In the genomic region with DNA sequence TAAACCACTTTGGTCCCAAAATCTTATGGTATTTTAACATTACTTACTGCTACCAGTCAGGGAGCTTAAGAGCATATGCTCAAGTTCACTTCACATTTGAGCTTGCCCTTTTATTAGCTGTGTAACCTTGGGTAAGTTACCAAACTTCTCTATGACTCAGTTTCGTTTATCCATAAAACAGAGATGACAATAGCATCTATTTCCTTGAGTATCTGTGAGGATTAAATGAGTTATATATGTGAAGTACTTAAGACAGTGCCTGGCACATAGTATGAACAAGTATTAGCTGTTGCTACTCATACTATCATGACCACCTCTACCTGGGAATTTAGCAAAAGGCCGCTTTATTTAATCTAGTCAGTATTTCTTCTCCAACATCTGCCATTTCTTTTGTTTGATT, we compare ENCODE assay signal across 15 cellular contexts. TPM values are rescaled to one million over a fixed set of nuclear protein-coding genes. Genes with fewer than 3 reads are reported as not detected.
DNase-seq lines count a peak whose midpoint lies in the region; ATAC-seq, FAIRE-seq and TF ChIP-seq lines count a peak whose summit lies in the region.
"Had no signal": no experiment of that assay in that cellular context is flagged by ENCODE, and none has a peak within 500 bp of the region (broad histone marks: within the 10 kb centered on the region; RNA-seq: fewer than 3 reads in every experiment).

No MANE protein-coding gene starts in this region.

- H2AFZ ChIP-seq in mammary epithelial cell (ENCODE audit: low read depth, low read length) (no peak overlapping the region), HepG2 (ENCODE audit: low read length) (no peak overlapping the region)

- peaks cover 8% of the 10 kb centered on the region for H3K79me2 ChIP-seq in mammary epithelial cell (ENCODE audit: insufficient read depth, low read length)
- no peaks in the 10 kb centered on the region for H3K79me2 ChIP-seq in HepG2 (ENCODE audit: insufficient read depth, low read length)

- no peaks in the 10 kb centered on the region for H3K4me1 ChIP-seq in mammary epithelial cell (ENCODE audit: insufficient read depth, low read length)
- H3K4me1 ChIP-seq in small intestine (ENCODE audit: control insufficient read depth in 2 of 2, insufficient read depth in 1 of 2, low read depth in 1 of 2, low read length in 1 of 2): no peaks in the 10 kb centered on the region
- peaks cover 14% of the 10 kb centered on the region for H3K4me1 ChIP-seq in HepG2 (ENCODE audit: insufficient read depth, low read length)
- H3K4me1 ChIP-seq in suprapubic skin: peaks cover 33% of the 10 kb centered on the region
- H3K4me1 ChIP-seq: SJSA1 had no signal

- POLR2A ChIA-PET in MCF 10A (lab: Yijun Ruan, JAX): interaction anchor here (0.8 to 5.5 kb wide), 5 partner anchors 10 to 61 kb away, joined by 3 to 55 read pairs (median 4); no protein-coding TSS in a partner anchor
- POLR2A ChIA-PET in HepG2 (lab: Yijun Ruan, JAX): no interaction called here

- H3K4me3 ChIP-seq in mammary epithelial cell (replicated peaks in 1 of 3; ENCODE audit: insufficient read depth in 1 of 3, low read depth in 2 of 3, low read length in 3 of 3) (no peak overlapping the region), fibroblast of villous mesenchyme (ENCODE audit: low read depth, low read length) (no peak overlapping the region), small intestine (ENCODE audit: low read depth in 1 of 2, low read length in 2 of 2) (no peak overlapping the region), HepG2 (replicated peaks in 1 of 3; ENCODE audit: insufficient read depth in 1 of 3, low read depth in 2 of 3, low read length in 3 of 3) (no peak overlapping the region), suprapubic skin (no peak overlapping the region)
- H3K4me3 ChIP-seq: SJSA1 had no signal

- DNase-seq in mammary epithelial cell: peak; percentile 26
- no peak for DNase-seq in MCF 10A (ENCODE audit: unreplicated experiment)
- no peak for DNase-seq in T-helper 17 cell
- DNase-seq in fibroblast of villous mesenchyme (ENCODE audit: low read depth): peak; percentile 23
- no peak for DNase-seq in substantia nigra (lab: John Stamatoyannopoulos, UW)
- DNase-seq in small intestine: no peak
- no peak for DNase-seq in HepG2 (ENCODE audit: low spot score)
- DNase-seq in suprapubic skin (ENCODE audit: low spot score in 2 of 2): no peak
- DNase-seq: activated effector memory CD4-positive, alpha-beta T cell treated with anti-CD3 and anti-CD28 coated beads, Interleukin-2, amount 50 U/mL, for 16 hours; HFFc6; NCI-H1417 treated with DMSO at 0.1 percent for 48 hours; NCI-H748 treated with DMSO at 0.1 percent for 48 hours had no signal

- CTCF ChIA-PET in mammary epithelial cell (lab: Charles Lee; ENCODE audit: low non-redundant PET): no interaction called here
- CTCF ChIA-PET in MCF 10A (lab: Yijun Ruan, JAX): interaction anchor here (1.0 to 3.1 kb wide), 2 partner anchors 11 to 37 kb away, joined by 3 to 9 read pairs; no protein-coding TSS in a partner anchor
- CTCF ChIA-PET in HepG2 (lab: Yijun Ruan, JAX; ENCODE audit: low intra/inter-chr PET ratio, low total read pairs): no interaction called here

- H3K27ac ChIP-seq in mammary epithelial cell (ENCODE audit: insufficient read depth, low read depth, low read length) (no peak overlapping the region), substantia nigra (ENCODE audit: low read depth, low read length, poor library complexity, severe bottlenecking) (peak overlapping the region; percentile 0), small intestine (ENCODE audit: low read depth in 1 of 2, low read length in 1 of 2) (no peak overlapping the region), HepG2 (ENCODE audit: extremely low read length, insufficient read depth, low read length) (no peak overlapping the region), suprapubic skin (no peak overlapping the region)
- H3K27ac ChIP-seq: SJSA1 had no signal

- no peak for ATAC-seq in T-helper 17 cell
- ATAC-seq in HepG2: no peak

- FAIRE-seq in small intestine (lab: Jason Lieb, UNC) (no peak), HepG2 (lab: Jason Lieb, UNC) (no peak)

- H3K36me3 Mint-ChIP-seq in MCF 10A (ENCODE audit: insufficient read depth, unreplicated experiment) (peaks cover 57% of the 10 kb centered on the region), T-helper 17 cell (ENCODE audit: low read depth) (peaks cover 15% of the 10 kb centered on the region)

- TF ChIP-seq CTCF in mammary epithelial cell (conservative IDR thresholded peaks at IDR 0.05 in 1 of 2, IDR thresholded peaks at IDR 0.05 in 1 of 2; ENCODE audit: extremely low read depth in 1 of 2, insufficient read depth in 1 of 2, low read depth in 1 of 2, low read length in 2 of 2): no peak
- no peak for TF ChIP-seq CTCF in MCF 10A (IDR thresholded peaks at IDR 0.05; ENCODE audit: unreplicated experiment)
- TF ChIP-seq CTCF in fibroblast of villous mesenchyme (IDR thresholded peaks at IDR 0.05; ENCODE audit: insufficient read depth, low read depth, low read length): no peak
- no peak for TF ChIP-seq CTCF in HepG2 (CRISPR knock-in tag; IDR thresholded peaks at IDR 0.05)
- no peak for TF ChIP-seq CTCF in suprapubic skin (IDR thresholded peaks at IDR 0.05)

- intact Hi-C loops in mammary epithelial cell (cut with micrococcal nuclease) (no loop called here), MCF 10A (cut with micrococcal nuclease) (no loop called here), HepG2 (cut with micrococcal nuclease; ENCODE audit: unreplicated experiment) (loop anchor here (10.0 kb wide), 1 partner anchor 149 kb away; a partner anchor contains a TSS)

- no peaks in the 10 kb centered on the region for H3K27me3 Mint-ChIP-seq in MCF 10A (ENCODE audit: insufficient read depth, unreplicated experiment)
- H3K27me3 Mint-ChIP-seq in T-helper 17 cell: no peaks in the 10 kb centered on the region

- H3K36me3 ChIP-seq in mammary epithelial cell (ENCODE audit: insufficient read depth, low read length) (no peaks in the 10 kb centered on the region), small intestine (ENCODE audit: control insufficient read depth in 2 of 2, insufficient read depth in 2 of 2, low read length in 2 of 2) (peaks cover 0 to 13% of the 10 kb centered on the region in 2 donors), HepG2 (replicated peaks in 1 of 2; ENCODE audit: control insufficient read depth in 1 of 2, insufficient read depth in 2 of 2, low read length in 2 of 2) (peaks cover 6 to 22% of the 10 kb centered on the region in 2 experiments; a peak in 4 of 5 replicates), suprapubic skin (peaks cover 46% of the 10 kb centered on the region)

- BruUV-seq in mammary epithelial cell (replicated peaks; lab: Mats Ljungman, UMichigan): no TSS peak
- BruUV-seq in MCF 10A (replicated peaks; lab: Mats Ljungman, UMichigan): no TSS peak
- BruUV-seq in HepG2 (replicated peaks; lab: Mats Ljungman, UMichigan): no TSS peak

- H3K9ac ChIP-seq in mammary epithelial cell (ENCODE audit: insufficient read depth, low read length) (no peak overlapping the region), HepG2 (ENCODE audit: insufficient read depth, low read depth, low read length) (no peak overlapping the region)

- no peak for TF ChIP-seq RAD21 in HepG2 (CRISPR knock-in tag; IDR thresholded peaks at IDR 0.05)

- dilution Hi-C loops in mammary epithelial cell (cut with HindIII; ENCODE audit: low sequenced_read_pairs): no loop called here

- H4K20me1 ChIP-seq in mammary epithelial cell (ENCODE audit: insufficient read depth, low read length) (no peaks in the 10 kb centered on the region), HepG2 (ENCODE audit: insufficient read depth, low read length) (no peaks in the 10 kb centered on the region)

- H3K9me3 ChIP-seq in mammary epithelial cell (replicated peaks; ENCODE audit: insufficient read depth, low read length) (no peaks in the 10 kb centered on the region), T-helper 17 cell (ENCODE audit: control insufficient read depth, low read length, poor library complexity, severe bottlenecking) (no peaks in the 10 kb centered on the region), small intestine (ENCODE audit: control insufficient read depth, low read depth) (no peaks in the 10 kb centered on the region), HepG2 (ENCODE audit: low read length) (no peaks in the 10 kb centered on the region), suprapubic skin (no peaks in the 10 kb centered on the region)
- H3K9me3 ChIP-seq: SJSA1 had no signal

- H3K27me3 ChIP-seq in mammary epithelial cell (ENCODE audit: insufficient read depth, low read length) (no peaks in the 10 kb centered on the region), small intestine (ENCODE audit: control insufficient read depth in 2 of 2, insufficient read depth in 2 of 2, low read length in 2 of 2) (no peaks in the 10 kb centered on the region), HepG2 (ENCODE audit: control insufficient read depth in 1 of 2, insufficient read depth in 2 of 2, low read length in 2 of 2) (no peaks in the 10 kb centered on the region; a peak in 1 of 5 replicates), suprapubic skin (no peaks in the 10 kb centered on the region)
- H3K27me3 ChIP-seq: SJSA1 had no signal

- no peak for TF ChIP-seq EP300 in HepG2 (IDR thresholded peaks at IDR 0.05; ENCODE audit: low read depth in 2 of 2, low read length in 2 of 2)
- no peak for TF ChIP-seq EP300 in HepG2 (CRISPR knock-in tag; IDR thresholded peaks at IDR 0.05; ENCODE audit: borderline replicate concordance)
- TF ChIP-seq EP300 in suprapubic skin (IDR thresholded peaks at IDR 0.05): no peak

- no peak for TF ChIP-seq POLR2A in HepG2 (IDR thresholded peaks at IDR 0.05; ENCODE audit: insufficient read depth in 1 of 2, low read depth in 2 of 2, low read length in 2 of 2)
- no peak for TF ChIP-seq POLR2A in suprapubic skin (IDR thresholded peaks at IDR 0.05)

- in situ Hi-C loops in mammary epithelial cell (cut with MboI; ENCODE audit: low sequenced_read_pairs in 2 of 2): no loop called here
- in situ Hi-C loops in HepG2 (cut with HindIII; ENCODE audit: extremely low pct_ligation_motif_present, low pct_unique_long_range_greater_than_20kb): no loop called here

- H3K4me1 Mint-ChIP-seq in MCF 10A (ENCODE audit: insufficient read depth, unreplicated experiment) (peaks cover 1% of the 10 kb centered on the region), T-helper 17 cell (peaks cover 32% of the 10 kb centered on the region)

- WGBS in mammary epithelial cell (ENCODE audit: low coverage, missing lambda C conversion rate): 94% methylated on average over 2 of the region's 2 CpGs
- WGBS in small intestine, 3 donors: 61 to 70% (median 66%) methylated on average over 2 of the region's 2 CpGs
- whole genome bisulfite sequencing in HepG2 (ENCODE audit: low lambda C conversion rate): 90% methylated on average over 2 of the region's 2 CpGs
- WGBS in suprapubic skin: 72% methylated on average over 2 of the region's 2 CpGs

- H3K4me2 ChIP-seq in mammary epithelial cell (ENCODE audit: insufficient read depth, low read depth, low read length): no peak overlapping the region
- H3K4me2 ChIP-seq in HepG2 (ENCODE audit: low read depth, low read length): no peak overlapping the region

- H3K27ac Mint-ChIP-seq in MCF 10A (ENCODE audit: low read depth, unreplicated experiment) (no peak overlapping the region), T-helper 17 cell (peak overlapping the region; percentile 65)
- H3K27ac Mint-ChIP-seq: CD14-positive monocyte; HFFc6; T-helper 2 cell treated with Interferon-gamma antibody and Interleukin-4, amounts not matched to agents 5 μg/mL and 100 μg/mL, for 36 hours had no signal

- H3K9me3 Mint-ChIP-seq in MCF 10A (ENCODE audit: unreplicated experiment): no peaks in the 10 kb centered on the region
- H3K9me3 Mint-ChIP-seq: HFFc6; T-helper 2 cell treated with Interferon-gamma antibody and Interleukin-4, amounts not matched to agents 5 μg/mL and 100 μg/mL, for 36 hours had no signal

- H3K4me3 Mint-ChIP-seq in MCF 10A (ENCODE audit: unreplicated experiment) (no peak overlapping the region), T-helper 17 cell (no peak overlapping the region)
- H3K4me3 Mint-ChIP-seq: CD14-positive monocyte; HFFc6; T-helper 2 cell treated with Interferon-gamma antibody and Interleukin-4, amounts not matched to agents 5 μg/mL and 100 μg/mL, for 36 hours had no signal

RNA-seq across cellular contexts. Expression of a gene that starts 5.9 kb away (rescaled TPM):
- total RNA-seq in mammary epithelial cell (10 to 100 TPM; 14.4 to 25.3 TPM), MCF 10A (2022) (21.3 and 27.6 TPM in 2 replicates), T-helper 17 cell (100 to 1,000 TPM; 101 to 120 TPM), fibroblast of villous mesenchyme (19.0 and 29.8 TPM in 2 replicates), HepG2 (2016; rRNA removed; fragmentation: Illumina TruSeq; extraction: Trizol) (5.5 and 6.6 TPM in 2 replicates), suprapubic skin (100 to 1,000 TPM in 1 of 4 donors, 10 to 100 TPM in 3; 25.7 to 132 (median 57.9) TPM)
- polyA plus RNA-seq in mammary epithelial cell (4.2 TPM), small intestine (10 to 100 TPM; 13.4 to 29.5 (median 20.5) TPM), HepG2 (2011; rRNA removed) (15.2 and 16.3 TPM in 2 replicates)
- polyA minus RNA-seq in mammary epithelial cell: 7.1 TPM
- 2.3 and 2.7 TPM in 2 replicates for total RNA-seq in HepG2 (2016; cell fraction: cytosol; rRNA removed; fragmentation: Illumina TruSeq; extraction: Trizol; ENCODE audit: low read depth)
- total RNA-seq in HepG2 (2016; cell fraction: insoluble cytoplasmic fraction; rRNA removed; fragmentation: Illumina TruSeq; extraction: Trizol): 6.3 and 6.6 TPM in 2 replicates
- total RNA-seq in HepG2 (2016; cell fraction: membrane; rRNA removed; fragmentation: Illumina TruSeq; extraction: Trizol): 2.8 and 3.8 TPM in 2 replicates
- 20.3 and 22.5 TPM in 2 replicates for total RNA-seq in HepG2 (2016; cell fraction: nucleus; rRNA removed; fragmentation: Illumina TruSeq; extraction: Trizol)
- 2.8 and 6.1 TPM in 2 replicates for polyA plus RNA-seq in HepG2 (2011; cell fraction: cytosol; rRNA removed)
- polyA plus RNA-seq in HepG2 (2011; cell fraction: nucleus; rRNA removed): 26.4 and 35.0 TPM in 2 replicates
- 10.2 and 13.6 TPM in 2 replicates for polyA plus RNA-seq in HepG2 (2012)
- polyA plus RNA-seq in HepG2 (2016; cell fraction: cytosol; fragmentation: Illumina TruSeq; extraction: Trizol; ENCODE audit: low read depth): 0.59 and 0.75 TPM in 2 replicates
- polyA plus RNA-seq in HepG2 (2016; cell fraction: insoluble cytoplasmic fraction; fragmentation: Illumina TruSeq; extraction: Trizol; ENCODE audit: low read depth): 6.0 TPM in 2 replicates
- 0.95 and 1.4 TPM in 2 replicates for polyA plus RNA-seq in HepG2 (2016; cell fraction: membrane; fragmentation: Illumina TruSeq; extraction: Trizol; ENCODE audit: low read depth)
- 28.7 and 35.9 TPM in 2 replicates for polyA plus RNA-seq in HepG2 (2016; cell fraction: nucleus; fragmentation: Illumina TruSeq; extraction: Trizol; ENCODE audit: insufficient read depth, low read depth)
- 13.2 and 17.2 TPM in 2 replicates for polyA minus RNA-seq in HepG2 (2011; rRNA and poly(A)+ RNA removed; ENCODE audit: low replicate concordance)
- 5.5 and 12.6 TPM in 2 replicates for polyA minus RNA-seq in HepG2 (2011; cell fraction: cytosol; rRNA and poly(A)+ RNA removed)
- polyA minus RNA-seq in HepG2 (2011; cell fraction: nucleus; rRNA and poly(A)+ RNA removed): 70.6 and 77.7 TPM in 2 replicates

Comparison
In these comparisons a context has a peak if more than half of its experiments do, and no peak if none do; other contexts are left out.
1. DNase-seq: peak in mammary epithelial cell (single experiment) and fibroblast of villous mesenchyme (single experiment); none in MCF 10A (single experiment), T-helper 17 cell (0 of 3), substantia nigra (0 of 49), small intestine (single experiment), HepG2 (single experiment) and suprapubic skin (0 of 2).